Comparison of ENCODE assay signal across 17 cellular contexts in the genomic region with DNA sequence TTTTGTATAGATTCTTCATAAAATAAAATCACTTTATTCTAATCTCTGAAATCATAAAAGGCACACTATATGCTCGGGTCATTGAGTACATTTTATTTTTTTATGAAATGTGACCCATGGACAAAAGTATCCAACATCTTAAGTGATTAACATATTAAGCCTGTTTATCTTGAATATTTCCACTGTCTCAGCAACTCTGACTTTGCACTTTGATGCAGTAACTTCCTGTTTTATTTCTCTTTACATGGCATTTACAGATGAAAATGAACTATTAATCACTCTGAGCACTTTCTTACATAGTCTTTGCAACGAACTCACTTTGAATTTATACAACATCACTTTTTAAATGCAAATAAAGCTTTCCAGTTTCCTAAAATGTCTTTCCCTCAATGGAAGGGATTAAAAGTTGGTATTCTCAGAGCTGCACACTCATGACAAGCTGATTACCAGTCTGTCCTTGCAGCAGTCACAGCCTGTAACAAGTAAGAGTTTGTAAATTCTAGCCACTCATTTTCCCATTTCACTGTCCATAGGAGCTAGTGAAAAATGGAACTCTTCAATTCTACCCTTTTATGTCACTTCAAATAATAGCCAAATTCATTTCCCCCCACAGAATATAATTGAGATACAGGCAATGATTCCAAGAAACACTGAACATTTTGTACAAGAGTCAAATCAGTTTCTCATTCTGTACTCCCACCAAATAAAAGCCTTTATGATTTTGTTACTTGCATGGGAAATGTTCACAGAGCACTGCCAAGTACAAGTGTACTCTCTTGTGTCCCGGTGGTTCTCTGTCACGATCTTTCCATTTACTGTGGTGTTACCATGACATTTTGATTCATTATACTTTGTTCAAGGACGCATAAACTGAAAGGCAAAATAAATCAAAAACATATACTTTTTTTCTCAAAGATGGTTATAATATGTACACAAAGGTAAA.
DNase-seq lines count a peak whose midpoint lies in the region; ATAC-seq, FAIRE-seq and TF ChIP-seq lines count a peak whose summit lies in the region.
"Had no signal": no experiment of that assay in that cellular context is flagged by ENCODE, and none has a peak within 500 bp of the region (broad histone marks: within the 10 kb centered on the region; RNA-seq: fewer than 3 reads in every experiment).

No MANE protein-coding gene starts in this region.

- H3K4me1 ChIP-seq in OCI-LY7 (ENCODE audit: insufficient read depth, low read length, poor library complexity, severe bottlenecking) (no peaks in the 10 kb centered on the region), pancreas (no peaks in the 10 kb centered on the region)
- no peaks in the 10 kb centered on the region for H3K4me1 ChIP-seq in CD8-positive, alpha-beta memory T cell (ENCODE audit: insufficient read depth, low read length)

- H3K9me3 Mint-ChIP-seq in CD8-positive, alpha-beta memory T cell: peaks cover 3 to 27% (median 11%) of the 10 kb centered on the region in 5 donors

- no peaks in the 10 kb centered on the region for H3K9me2 ChIP-seq in OCI-LY7 (ENCODE audit: insufficient read depth, low read length)

- H3K27ac Mint-ChIP-seq in CD8-positive, alpha-beta memory T cell: no peak overlapping the region
- H3K27ac Mint-ChIP-seq: activated CD4-positive, alpha-beta memory T cell treated with anti-CD3 and anti-CD28 coated beads for 36 hours; T-helper 17 cell had no signal

- POLR2A ChIA-PET in OCI-LY7 (lab: Charles Lee): no interaction called here
- POLR2A ChIA-PET in CD8-positive, alpha-beta memory T cell (lab: Charles Lee): no interaction called here

- H3K79me2 ChIP-seq in OCI-LY7 (ENCODE audit: insufficient read depth, low read depth, low read length): no peaks in the 10 kb centered on the region

- BruUV-seq in OCI-LY7 (replicated peaks; lab: Mats Ljungman, UMichigan): no TSS peak

- ATAC-seq in pancreas: no peak
- ATAC-seq: T-helper 17 cell had no signal

- peak overlapping the region; percentile 36; the same call in 1 of the 2 replicates for H3K4me2 ChIP-seq in OCI-LY7 (ENCODE audit: low read length)

- DNase-seq in NCI-H1092 treated with DMSO at 0.1 percent for 48 hours (lab: John Stamatoyannopoulos, UW) (peak; percentile 22), NCI-H1092 (lab: John Stamatoyannopoulos, UW) (no peak), OCI-LY7 (ENCODE audit: low spot score) (no peak), dermis microvascular lymphatic vessel endothelial cell (ENCODE audit: low read depth in 2 of 2) (peak; percentile 11 to 22), retinal pigment epithelial cell (ENCODE audit: low read depth) (peak; percentile 15), pancreas (no peak), hypothalamus (lab: John Stamatoyannopoulos, UW) (no peak)
- no peak for DNase-seq in CD8-positive, alpha-beta memory T cell
- DNase-seq: activated CD4-positive, alpha-beta memory T cell treated with anti-CD3 and anti-CD28 coated beads for 36 hours; activated gamma-delta T cell; cerebellar nuclear complex; DMS53; kidney glomerular epithelial cell; spleen; T-helper 17 cell had no signal

- H3K4me3 Mint-ChIP-seq in CD8-positive, alpha-beta memory T cell: no peak overlapping the region
- H3K4me3 Mint-ChIP-seq: activated CD4-positive, alpha-beta memory T cell treated with anti-CD3 and anti-CD28 coated beads for 36 hours; neural crest cell; T-helper 17 cell had no signal

- no peaks in the 10 kb centered on the region for H4K20me1 ChIP-seq in OCI-LY7 (ENCODE audit: insufficient read depth, low read length)

- H3K27me3 Mint-ChIP-seq in CD8-positive, alpha-beta memory T cell: no peaks in the 10 kb centered on the region
- H3K27me3 Mint-ChIP-seq: activated CD4-positive, alpha-beta memory T cell treated with anti-CD3 and anti-CD28 coated beads for 36 hours; T-helper 17 cell had no signal

- intact Hi-C loops in OCI-LY7 (cut with micrococcal nuclease; ENCODE audit: unreplicated experiment): no loop called here
- intact Hi-C loops in pancreas (cut with DNase I): loop anchor here in 1 of 3 donors (10.0 kb wide), 1 partner anchor 164 kb away; no protein-coding TSS in a partner anchor

- WGBS in pancreas, 2 donors: 16% methylated on average over 5 of the region's 5 CpGs

- H3K36me3 ChIP-seq in OCI-LY7 (ENCODE audit: insufficient read depth, low read length): no peaks in the 10 kb centered on the region
- no peaks in the 10 kb centered on the region for H3K36me3 ChIP-seq in pancreas
- no peaks in the 10 kb centered on the region for H3K36me3 ChIP-seq in CD8-positive, alpha-beta memory T cell (ENCODE audit: insufficient read depth, low read length)
- H3K36me3 ChIP-seq: spleen had no signal

- H2AFZ ChIP-seq in OCI-LY7 (ENCODE audit: low read length): no peak overlapping the region

- FAIRE-seq in pancreas (lab: Jason Lieb, UNC): no peak
- FAIRE-seq: A204.1 had no signal

- no peaks in the 10 kb centered on the region for H3K36me3 Mint-ChIP-seq in CD8-positive, alpha-beta memory T cell
- H3K36me3 Mint-ChIP-seq: activated CD4-positive, alpha-beta memory T cell treated with anti-CD3 and anti-CD28 coated beads for 36 hours had no signal

- TF ChIP-seq CTCF in OCI-LY7 (conservative IDR thresholded peaks at IDR 0.05; ENCODE audit: low read length) (no peak), retinal pigment epithelial cell (conservative IDR thresholded peaks at IDR 0.05; ENCODE audit: low read depth, low read length) (no peak), pancreas (IDR thresholded peaks at IDR 0.05) (no peak)

- H3K9me3 ChIP-seq in OCI-LY7 (ENCODE audit: low read length): no peaks in the 10 kb centered on the region
- H3K9me3 ChIP-seq in pancreas: no peaks in the 10 kb centered on the region
- H3K9me3 ChIP-seq in CD8-positive, alpha-beta memory T cell (ENCODE audit: low read length): no peaks in the 10 kb centered on the region
- H3K9me3 ChIP-seq: spleen had no signal

- H3K4me3 ChIP-seq in OCI-LY7 (ENCODE audit: low read depth, low read length, poor library complexity, severe bottlenecking): no peak overlapping the region
- peak overlapping the region; percentile 3 for H3K4me3 ChIP-seq in retinal pigment epithelial cell (ENCODE audit: low read length)
- H3K4me3 ChIP-seq in pancreas: no peak overlapping the region
- H3K4me3 ChIP-seq in CD8-positive, alpha-beta memory T cell (ENCODE audit: low read length): no peak overlapping the region

- H3K4me1 Mint-ChIP-seq in CD8-positive, alpha-beta memory T cell: no peaks in the 10 kb centered on the region
- H3K4me1 Mint-ChIP-seq: T-helper 17 cell had no signal

- CTCF ChIA-PET in OCI-LY7 (lab: Charles Lee; ENCODE audit: unreplicated experiment): no interaction called here
- CTCF ChIA-PET in CD8-positive, alpha-beta memory T cell (lab: Charles Lee): no interaction called here

- no peaks in the 10 kb centered on the region for H3K27me3 ChIP-seq in pancreas
- no peaks in the 10 kb centered on the region for H3K27me3 ChIP-seq in CD8-positive, alpha-beta memory T cell (ENCODE audit: insufficient read depth, low read length, poor library complexity, severe bottlenecking)
- H3K27me3 ChIP-seq: spleen had no signal

- no peak overlapping the region for H3K27ac ChIP-seq in OCI-LY7 (ENCODE audit: low read depth, low read length, poor library complexity, severe bottlenecking)
- H3K27ac ChIP-seq in pancreas: no peak overlapping the region
- H3K27ac ChIP-seq in CD8-positive, alpha-beta memory T cell (ENCODE audit: low read depth, low read length): no peak overlapping the region
- H3K27ac ChIP-seq: spleen had no signal

Comparison
In these comparisons a context has a peak if more than half of its experiments do, and no peak if none do; other contexts are left out.
1. DNase-seq: peak in NCI-H1092 treated with DMSO at 0.1 percent for 48 hours (single experiment), dermis microvascular lymphatic vessel endothelial cell (2 of 2) and retinal pigment epithelial cell (single experiment); none in NCI-H1092 (single experiment), OCI-LY7 (single experiment), pancreas (0 of 6), hypothalamus (0 of 51) and CD8-positive, alpha-beta memory T cell (0 of 5).